ENCODE assay signal across 25 cellular contexts in the genomic region with DNA sequence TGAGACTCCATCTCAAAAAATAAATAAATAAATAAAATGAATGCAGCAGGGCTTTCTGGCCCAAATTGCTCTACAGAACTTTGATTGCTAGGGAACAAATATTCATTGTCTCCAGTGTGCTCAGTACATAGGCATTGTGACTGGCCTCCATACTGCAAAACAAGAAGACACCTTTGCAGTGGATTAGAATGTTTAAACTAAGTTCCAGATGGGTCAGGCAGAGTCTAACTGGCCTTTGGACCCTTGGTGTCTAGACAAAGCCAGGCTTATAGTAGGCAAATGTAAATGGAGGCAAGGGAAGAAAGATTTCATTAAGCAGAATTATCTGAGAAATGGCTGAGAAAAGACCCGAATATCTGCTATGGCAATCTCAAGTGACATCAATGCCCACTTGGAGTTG.
A peak's percentile ranks its signal among the peaks of the same experiment; 100 is the strongest.
DNase-seq lines count a peak whose midpoint lies in the region; FAIRE-seq and TF ChIP-seq lines count a peak whose summit lies in the region.
"Had no signal": no experiment of that assay in that cellular context is flagged by ENCODE, and none has a peak within 500 bp of the region (broad histone marks: within the 10 kb centered on the region; RNA-seq: fewer than 3 reads in every experiment).

No MANE protein-coding gene starts in this region.

- H3K4me2 ChIP-seq in trophoblast cell (ENCODE audit: low read length): no peak overlapping the region
- H3K4me2 ChIP-seq: A549; BLaER1 treated with 17β-estradiol and CSF1 and Interleukin-3, amounts not matched to agents 10 nM and 100 nM had no signal

- no peaks in the 10 kb centered on the region for H3K9me3 ChIP-seq in breast epithelium
- no peaks in the 10 kb centered on the region for H3K9me3 ChIP-seq in trophoblast cell (ENCODE audit: insufficient read depth, low read depth, low read length)
- H3K9me3 ChIP-seq in subcutaneous abdominal adipose tissue (ENCODE audit: control insufficient read depth in 5 of 5, low read length in 5 of 5): no peaks in the 10 kb centered on the region
- H3K9me3 ChIP-seq: A549; BLaER1 treated with 17β-estradiol and CSF1 and Interleukin-3, amounts not matched to agents 10 nM and 100 nM; Caco-2 had no signal

- H3K27me3 Mint-ChIP-seq in MCF 10A (ENCODE audit: insufficient read depth, unreplicated experiment): no peaks in the 10 kb centered on the region
- H3K27me3 Mint-ChIP-seq: B cell; CD4-positive, alpha-beta T cell had no signal

- H3K4me1 ChIP-seq in breast epithelium (no peaks in the 10 kb centered on the region), trophoblast cell (ENCODE audit: control insufficient read depth in 1 of 2, insufficient read depth in 2 of 2, low read length in 2 of 2) (peaks cover 21 to 42% of the 10 kb centered on the region in 2 experiments), subcutaneous abdominal adipose tissue (ENCODE audit: control insufficient read depth in 5 of 5, insufficient read depth in 5 of 5, low read length in 5 of 5) (peaks cover 8 to 85% (median 54%) of the 10 kb centered on the region in 5 donors)

- POLR2A ChIA-PET in MCF 10A (lab: Yijun Ruan, JAX): no interaction called here

- no peaks in the 10 kb centered on the region for H3K79me2 ChIP-seq in trophoblast cell (ENCODE audit: control insufficient read depth, insufficient read depth, low read length, poor library complexity)

- DNase-seq in breast epithelium (ENCODE audit: low spot score in 2 of 2): no peak
- no peak for DNase-seq in MCF 10A (ENCODE audit: unreplicated experiment)
- DNase-seq in trophoblast cell: no peak
- DNase-seq in D721Med (ENCODE audit: insufficient read length, low spot score): no peak
- DNase-seq: AML-193; Caco-2; Calu3; CD4-positive, alpha-beta T cell; CD8-positive, alpha-beta T cell; DMS 273 treated with DMSO at 0.1 percent for 48 hours; DMS153; DMS53; DMS79; DND-41; EL; GDM1 had no signal

- no peak overlapping the region for H3K9ac ChIP-seq in trophoblast cell (ENCODE audit: low read length)
- H3K9ac ChIP-seq in subcutaneous abdominal adipose tissue (ENCODE audit: low read length in 5 of 5): no peak overlapping the region
- H3K9ac ChIP-seq: BLaER1 treated with 17β-estradiol and CSF1 and Interleukin-3, amounts not matched to agents 10 nM and 100 nM had no signal

- H3K18ac ChIP-seq in trophoblast cell (ENCODE audit: low read length): no peak overlapping the region

- no peak overlapping the region for H2BK120ac ChIP-seq in trophoblast cell (ENCODE audit: insufficient read depth, low read length, poor library complexity)

- no peak overlapping the region for H3K4me3 Mint-ChIP-seq in MCF 10A (ENCODE audit: unreplicated experiment)
- H3K4me3 Mint-ChIP-seq: B cell; CD4-positive, alpha-beta T cell; CD8-positive, alpha-beta T cell had no signal

- no CpG with 5 or more reads among the region's 1 CpG for WGBS in trophoblast cell (ENCODE audit: extremely low coverage, insufficient coverage, insufficient read length)

- peak overlapping the region; percentile 24 for H3K4ac ChIP-seq in trophoblast cell (ENCODE audit: low read depth, low read length)

- no peak for FAIRE-seq in D721Med (lab: Jason Lieb, UNC)
- FAIRE-seq: A549, GM12878, GM12892, GM18507 had no signal

- intact Hi-C loops in breast epithelium (cut with DNase I; ENCODE audit: low total_unique reads): no loop called here
- intact Hi-C loops in MCF 10A (cut with micrococcal nuclease): no loop called here

- H4K91ac ChIP-seq in trophoblast cell (ENCODE audit: low read depth, low read length): no peak overlapping the region

- H3K27ac Mint-ChIP-seq in MCF 10A (ENCODE audit: low read depth, unreplicated experiment): no peak overlapping the region
- H3K27ac Mint-ChIP-seq: B cell; CD4-positive, alpha-beta T cell; CD8-positive, alpha-beta T cell had no signal

- CTCF ChIA-PET in MCF 10A (lab: Yijun Ruan, JAX): no interaction called here

- H3K36me3 ChIP-seq in breast epithelium: no peaks in the 10 kb centered on the region
- no peaks in the 10 kb centered on the region for H3K36me3 ChIP-seq in trophoblast cell (ENCODE audit: control insufficient read depth in 1 of 2, insufficient read depth in 2 of 2, low read length in 2 of 2)
- H3K36me3 ChIP-seq in subcutaneous abdominal adipose tissue (ENCODE audit: control insufficient read depth in 5 of 5, insufficient read depth in 5 of 5, low read length in 5 of 5): no peaks in the 10 kb centered on the region
- H3K36me3 ChIP-seq: BLaER1 treated with 17β-estradiol and CSF1 and Interleukin-3, amounts not matched to agents 10 nM and 100 nM had no signal

- H3K4me3 ChIP-seq in breast epithelium (no peak overlapping the region), trophoblast cell (ENCODE audit: low read depth, low read length) (no peak overlapping the region), subcutaneous abdominal adipose tissue (ENCODE audit: low read depth in 1 of 5, low read length in 5 of 5) (no peak overlapping the region)
- H3K4me3 ChIP-seq: A549; BLaER1 treated with 17β-estradiol and CSF1 and Interleukin-3, amounts not matched to agents 10 nM and 100 nM; GM12878 had no signal

- H2AFZ ChIP-seq in trophoblast cell (ENCODE audit: insufficient read depth, low read length, poor library complexity): no peak overlapping the region

- TF ChIP-seq CTCF in breast epithelium (IDR thresholded peaks at IDR 0.05) (no peak), MCF 10A (IDR thresholded peaks at IDR 0.05; ENCODE audit: unreplicated experiment) (no peak), D721Med (IDR thresholded peaks at IDR 0.05; ENCODE audit: insufficient read depth, missing control alignments) (no peak)

- no peak overlapping the region for H2BK5ac ChIP-seq in trophoblast cell (ENCODE audit: low read depth, low read length, poor library complexity)

- H3K9me3 Mint-ChIP-seq in MCF 10A (ENCODE audit: unreplicated experiment): no peaks in the 10 kb centered on the region
- H3K9me3 Mint-ChIP-seq: CD4-positive, alpha-beta T cell; CD8-positive, alpha-beta T cell had no signal

- no peaks in the 10 kb centered on the region for H3K36me3 Mint-ChIP-seq in MCF 10A (ENCODE audit: insufficient read depth, unreplicated experiment)
- H3K36me3 Mint-ChIP-seq: CD8-positive, alpha-beta T cell had no signal

- H3K27ac ChIP-seq in breast epithelium (peak overlapping the region; percentile 4 to 38), trophoblast cell (ENCODE audit: low read depth, low read length) (no peak overlapping the region), subcutaneous abdominal adipose tissue (ENCODE audit: low read depth, low read length) (peak overlapping the region; percentile 84)
- H3K27ac ChIP-seq: 22Rv1; A549; BLaER1 treated with 17β-estradiol and CSF1 and Interleukin-3, amounts not matched to agents 10 nM and 100 nM; C4-2B had no signal

- H3K79me1 ChIP-seq in trophoblast cell (ENCODE audit: low read length): peaks cover 36% of the 10 kb centered on the region

- H4K8ac ChIP-seq in trophoblast cell (ENCODE audit: low read depth, low read length): no peak overlapping the region

- TF ChIP-seq POLR2A in breast epithelium (IDR thresholded peaks at IDR 0.05): no peak

- no peak overlapping the region for H3K23ac ChIP-seq in trophoblast cell (ENCODE audit: low read length)

- H3K14ac ChIP-seq in trophoblast cell (ENCODE audit: low read length): no peak overlapping the region

- H3K27me3 ChIP-seq in breast epithelium (no peaks in the 10 kb centered on the region), trophoblast cell (ENCODE audit: insufficient read depth, low read length) (no peaks in the 10 kb centered on the region), subcutaneous abdominal adipose tissue (ENCODE audit: control insufficient read depth in 5 of 5, insufficient read depth in 4 of 5, low read length in 5 of 5) (no peaks in the 10 kb centered on the region)
- H3K27me3 ChIP-seq: BLaER1 treated with 17β-estradiol and CSF1 and Interleukin-3, amounts not matched to agents 10 nM and 100 nM had no signal

- H3K4me1 Mint-ChIP-seq in MCF 10A (ENCODE audit: insufficient read depth, unreplicated experiment): peaks cover 6% of the 10 kb centered on the region
- H3K4me1 Mint-ChIP-seq: B cell had no signal

- H2BK12ac ChIP-seq in trophoblast cell (ENCODE audit: low read length): peak overlapping the region; percentile 17

- no peak overlapping the region for H2AK5ac ChIP-seq in trophoblast cell (ENCODE audit: low read length)

- BruUV-seq in MCF 10A (replicated peaks; lab: Mats Ljungman, UMichigan): no TSS peak

- H4K12ac ChIP-seq in trophoblast cell (ENCODE audit: low read depth, low read length): no peak overlapping the region
